Comparison of ENCODE assay signal across 1 cellular context in the genomic region with DNA sequence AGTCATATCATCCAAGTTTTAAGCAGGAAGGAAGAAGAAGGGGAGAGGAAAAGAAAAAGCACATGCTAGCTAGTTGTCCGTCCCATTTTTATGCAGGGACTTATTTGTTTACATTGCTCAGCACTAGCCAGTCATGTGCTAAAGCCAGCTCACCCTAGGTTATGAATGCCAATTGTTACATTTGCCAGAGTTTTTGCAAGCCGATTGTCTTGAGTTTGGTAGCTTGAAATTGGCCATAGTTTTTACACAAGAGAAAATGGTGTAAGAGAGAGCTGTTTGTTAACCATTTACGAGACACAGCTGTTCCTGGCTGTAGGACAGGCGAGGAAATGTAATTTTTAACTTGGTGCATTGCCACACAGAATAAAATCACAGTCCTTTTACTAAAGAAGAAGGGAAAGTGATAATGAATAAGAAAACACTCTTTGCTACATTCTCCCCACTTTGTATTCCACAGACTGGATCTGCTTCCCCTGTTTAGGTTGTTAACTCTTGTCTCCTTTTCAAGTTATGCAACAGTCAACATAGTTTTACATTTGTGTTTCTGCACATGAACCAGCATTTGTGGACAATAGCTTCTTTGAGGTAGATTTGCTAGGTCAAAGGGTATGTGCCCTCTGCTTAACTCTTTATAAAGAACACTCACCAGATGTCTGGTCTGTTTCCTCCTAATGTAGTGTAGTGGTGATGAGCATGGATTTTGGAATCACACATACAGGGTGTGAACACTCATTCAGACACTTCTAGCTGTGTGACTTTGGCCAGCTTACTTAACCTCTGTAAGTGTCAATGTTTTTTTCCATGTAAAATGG.
TF ChIP-seq lines count a peak whose summit lies in the region.

No MANE protein-coding gene starts in this region.

TF ChIP-seq in H1, 55 proteins besides CTCF, POLR2A, EP300 and RAD21 (continued from another document):
- no peak for TF ChIP-seq POLR2AphosphoS5 (IDR thresholded peaks at IDR 0.05; ENCODE audit: low read depth, low read length)
- TF ChIP-seq, protein P1, sequence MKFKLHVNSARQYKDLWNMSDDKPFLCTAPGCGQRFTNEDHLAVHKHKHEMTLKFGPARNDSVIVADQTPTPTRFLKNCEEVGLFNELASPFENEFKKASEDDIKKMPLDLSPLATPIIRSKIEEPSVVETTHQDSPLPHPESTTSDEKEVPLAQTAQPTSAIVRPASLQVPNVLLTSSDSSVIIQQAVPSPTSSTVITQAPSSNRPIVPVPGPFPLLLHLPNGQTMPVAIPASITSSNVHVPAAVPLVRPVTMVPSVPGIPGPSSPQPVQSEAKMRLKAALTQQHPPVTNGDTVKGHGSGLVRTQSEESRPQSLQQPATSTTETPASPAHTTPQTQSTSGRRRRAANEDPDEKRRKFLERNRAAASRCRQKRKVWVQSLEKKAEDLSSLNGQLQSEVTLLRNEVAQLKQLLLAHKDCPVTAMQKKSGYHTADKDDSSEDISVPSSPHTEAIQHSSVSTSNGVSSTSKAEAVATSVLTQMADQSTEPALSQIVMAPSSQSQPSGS (IDR thresholded peaks at IDR 0.05; ENCODE audit: low read length) = no peak
- TF ChIP-seq FOSL1 (IDR thresholded peaks at IDR 0.05; ENCODE audit: insufficient read depth, low read depth, low read length) = no peak
- TF ChIP-seq SP1 (IDR thresholded peaks at IDR 0.05; ENCODE audit: low read depth, low read length) = no peak
